8 cellular contexts compared by ENCODE assay signal in the genomic region with DNA sequence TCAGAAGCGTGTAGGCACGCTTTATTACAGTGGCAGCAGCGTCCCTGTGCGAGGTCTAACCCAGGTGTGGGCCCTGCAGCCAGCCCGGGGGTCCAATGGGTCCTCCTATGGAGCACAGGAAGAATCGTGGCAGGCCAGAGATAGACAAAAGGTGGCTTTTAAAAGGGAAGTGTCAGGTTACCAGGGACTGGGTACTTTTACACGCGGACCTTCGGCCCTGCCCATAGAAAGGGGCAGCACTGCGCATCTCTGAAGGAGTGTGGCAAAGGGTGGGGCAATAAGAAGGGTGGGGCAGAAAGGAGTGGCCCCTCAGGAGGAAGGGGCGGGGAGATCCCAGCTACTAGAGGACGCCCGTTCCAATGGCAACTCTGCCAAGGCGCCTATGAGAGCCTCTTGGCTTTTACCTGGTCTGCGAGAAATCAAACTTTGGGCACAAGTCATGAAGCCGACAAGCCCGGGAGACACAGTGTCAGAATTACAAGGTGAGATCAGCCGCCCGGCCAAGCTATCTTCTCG.
DNase-seq lines count a peak whose midpoint lies in the region; ATAC-seq and TF ChIP-seq lines count a peak whose summit lies in the region.

No MANE protein-coding gene starts in this region.

- no peaks in the 10 kb centered on the region for H3K9me3 Mint-ChIP-seq in Calu3 (ENCODE audit: low read depth, unreplicated experiment)
- H3K9me3 Mint-ChIP-seq in naive thymus-derived CD8-positive, alpha-beta T cell: no peaks in the 10 kb centered on the region

- no TSS peak for BruUV-seq in Calu3 (replicated peaks; lab: Mats Ljungman, UMichigan)

- peak overlapping the region; percentile 81 for H3K4me3 Mint-ChIP-seq in Calu3 (ENCODE audit: low read depth, unreplicated experiment)
- H3K4me3 Mint-ChIP-seq in naive thymus-derived CD8-positive, alpha-beta T cell: peak overlapping the region; percentile 87 to 99 (median 97)

- peak overlapping the region; percentile 72 for H3K27ac Mint-ChIP-seq in Calu3 (ENCODE audit: unreplicated experiment)
- peak overlapping the region; percentile 83 to 97 (median 94) for H3K27ac Mint-ChIP-seq in naive thymus-derived CD8-positive, alpha-beta T cell

- H3K36me3 ChIP-seq in esophagus muscularis mucosa: peaks cover 0 to 11% (median 5%) of the 10 kb centered on the region in 4 donors

- H3K36me3 Mint-ChIP-seq in Calu3 (ENCODE audit: insufficient read depth, unreplicated experiment): peaks cover 45% of the 10 kb centered on the region
- H3K36me3 Mint-ChIP-seq in naive thymus-derived CD8-positive, alpha-beta T cell: peaks cover 5 to 14% (median 10%) of the 10 kb centered on the region in 3 donors

- TF ChIP-seq EP300 in esophagus muscularis mucosa (IDR thresholded peaks at IDR 0.05): no peak

- no peaks in the 10 kb centered on the region for H3K27me3 Mint-ChIP-seq in Calu3 (ENCODE audit: unreplicated experiment)
- no peaks in the 10 kb centered on the region for H3K27me3 Mint-ChIP-seq in naive thymus-derived CD8-positive, alpha-beta T cell

- intact Hi-C loops in Calu3 (cut with micrococcal nuclease; ENCODE audit: unreplicated experiment): loop anchor here (5.0 kb wide), 1 partner anchor 814 kb away; no protein-coding TSS in a partner anchor
- intact Hi-C loops in esophagus muscularis mucosa (cut with DNase I): no loop called here

- peak; percentile 53 to 64 for ATAC-seq in naive thymus-derived CD8-positive, alpha-beta T cell

- POLR2A ChIA-PET in naive thymus-derived CD8-positive, alpha-beta T cell (lab: Charles Lee): interaction anchor here (1.5 kb wide), 1 partner anchor 1813 kb away, joined by 8 read pairs; the partner anchor contains the start of gene POP4

- DNase-seq in Calu3: peak; percentile 86
- DNase-seq in GM20000 (ENCODE audit: low spot score): peak; percentile 74
- peak; percentile 91 to 94 for DNase-seq in HL-60 (ENCODE audit: low read depth in 1 of 2, low spot score in 1 of 2)
- peak; percentile 98 for DNase-seq in NCI-H82 (lab: John Stamatoyannopoulos, UW)
- peak; percentile 30 for DNase-seq in activated CD8-positive, alpha-beta memory T cell treated with anti-CD3 and anti-CD28 coated beads, Interleukin-2, amount 50 U/mL, for 1 hour (ENCODE audit: extremely low read depth)
- no peak for DNase-seq in esophagus muscularis mucosa (ENCODE audit: extremely low spot score)
- peak in 6 of 10 donors; percentile 40 to 81 (median 58) for DNase-seq in naive thymus-derived CD8-positive, alpha-beta T cell
- DNase-seq in superior temporal gyrus (ENCODE audit: extremely low spot score): peak; percentile 32

- peaks cover 12 to 36% (median 35%) of the 10 kb centered on the region in 4 donors for H3K4me1 ChIP-seq in esophagus muscularis mucosa

- H3K27ac ChIP-seq in HL-60 (replicated peaks): peak overlapping the region; percentile 96
- H3K27ac ChIP-seq in esophagus muscularis mucosa (replicated peaks in 1 of 4): peak overlapping the region; percentile 90 to 94 (median 92)

- no peaks in the 10 kb centered on the region for H3K4me1 Mint-ChIP-seq in Calu3 (ENCODE audit: low read depth, unreplicated experiment)
- H3K4me1 Mint-ChIP-seq in naive thymus-derived CD8-positive, alpha-beta T cell: peaks cover 10 to 38% (median 28%) of the 10 kb centered on the region in 4 donors

- TF ChIP-seq CTCF in Calu3 (IDR thresholded peaks at IDR 0.05; ENCODE audit: unreplicated experiment) (no peak), GM20000 (IDR thresholded peaks at IDR 0.05; ENCODE audit: extremely low read depth, missing control alignments) (no peak), HL-60 (IDR thresholded peaks at IDR 0.05; ENCODE audit: insufficient read depth, low read length) (no peak), esophagus muscularis mucosa (IDR thresholded peaks at IDR 0.05) (no peak)

- no peaks in the 10 kb centered on the region for H3K9me3 ChIP-seq in esophagus muscularis mucosa

- H3K27me3 ChIP-seq in HL-60 (ENCODE audit: insufficient read depth, poor library complexity, severe bottlenecking) (no peaks in the 10 kb centered on the region), esophagus muscularis mucosa (no peaks in the 10 kb centered on the region)

- H3K4me3 ChIP-seq in HL-60 (replicated peaks; ENCODE audit: insufficient read depth, low read length): peak overlapping the region; percentile 88
- H3K4me3 ChIP-seq in esophagus muscularis mucosa: peak overlapping the region; percentile 76 to 89 (median 84)

- CTCF ChIA-PET in Calu3 (lab: Charles Lee): interaction anchor here (0.8 to 1.2 kb wide), 2 partner anchors 72 to 529 kb away, joined by 3 read pairs; no protein-coding TSS in a partner anchor

- TF ChIP-seq POLR2A in esophagus muscularis mucosa (IDR thresholded peaks at IDR 0.05; ENCODE audit: low read depth): no peak

- WGBS in esophagus muscularis mucosa: 0% methylated on average over 15 of the region's 20 CpGs
